1 cellular context compared by ENCODE assay signal in the genomic region with DNA sequence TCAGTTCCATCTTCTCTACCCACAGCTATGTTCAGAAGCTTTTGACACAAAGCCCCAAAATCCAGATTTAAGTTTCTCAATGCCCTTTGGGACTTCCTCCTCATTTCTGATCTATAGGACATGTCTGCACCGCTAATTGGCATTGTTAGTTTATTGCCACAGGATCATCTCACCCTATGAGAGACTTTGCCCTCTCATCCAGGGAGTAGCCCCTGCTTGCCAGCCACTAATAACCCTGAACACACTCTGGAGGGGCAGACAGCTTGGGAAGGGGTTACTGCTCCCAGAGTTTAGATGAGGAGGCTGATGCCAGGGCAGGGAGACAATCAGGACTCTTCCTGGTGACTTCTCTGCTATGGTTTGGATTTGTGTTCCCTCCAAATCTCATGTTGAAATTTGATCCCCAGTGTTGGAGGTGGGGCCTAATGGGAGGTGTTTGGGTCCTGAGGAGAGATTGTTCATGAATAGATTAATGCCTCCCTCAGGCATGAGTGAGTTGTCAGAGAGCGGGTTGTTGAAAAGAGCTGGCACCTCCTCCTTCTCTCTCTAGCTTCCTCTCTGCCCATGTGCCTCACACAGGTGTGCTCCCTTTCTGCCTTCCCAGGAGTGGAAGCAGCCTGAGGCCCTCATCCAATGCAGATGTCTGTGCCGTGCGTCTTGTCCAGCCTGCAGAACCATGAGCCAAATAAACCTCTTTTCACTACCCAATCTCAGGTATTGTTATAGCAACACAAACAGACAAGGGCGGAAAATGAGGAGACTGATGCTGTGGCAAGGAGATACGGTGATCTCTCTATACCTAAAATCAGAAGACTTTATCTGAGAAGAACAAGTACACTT.
A peak's percentile ranks its signal among the peaks of the same experiment; 100 is the strongest.
TF ChIP-seq lines count a peak whose summit lies in the region.

No MANE protein-coding gene starts in this region.

TF ChIP-seq in HEK293, 187 proteins besides CTCF, POLR2A, EP300 and RAD21 (continued from another document):
- TF ChIP-seq, protein P1, sequence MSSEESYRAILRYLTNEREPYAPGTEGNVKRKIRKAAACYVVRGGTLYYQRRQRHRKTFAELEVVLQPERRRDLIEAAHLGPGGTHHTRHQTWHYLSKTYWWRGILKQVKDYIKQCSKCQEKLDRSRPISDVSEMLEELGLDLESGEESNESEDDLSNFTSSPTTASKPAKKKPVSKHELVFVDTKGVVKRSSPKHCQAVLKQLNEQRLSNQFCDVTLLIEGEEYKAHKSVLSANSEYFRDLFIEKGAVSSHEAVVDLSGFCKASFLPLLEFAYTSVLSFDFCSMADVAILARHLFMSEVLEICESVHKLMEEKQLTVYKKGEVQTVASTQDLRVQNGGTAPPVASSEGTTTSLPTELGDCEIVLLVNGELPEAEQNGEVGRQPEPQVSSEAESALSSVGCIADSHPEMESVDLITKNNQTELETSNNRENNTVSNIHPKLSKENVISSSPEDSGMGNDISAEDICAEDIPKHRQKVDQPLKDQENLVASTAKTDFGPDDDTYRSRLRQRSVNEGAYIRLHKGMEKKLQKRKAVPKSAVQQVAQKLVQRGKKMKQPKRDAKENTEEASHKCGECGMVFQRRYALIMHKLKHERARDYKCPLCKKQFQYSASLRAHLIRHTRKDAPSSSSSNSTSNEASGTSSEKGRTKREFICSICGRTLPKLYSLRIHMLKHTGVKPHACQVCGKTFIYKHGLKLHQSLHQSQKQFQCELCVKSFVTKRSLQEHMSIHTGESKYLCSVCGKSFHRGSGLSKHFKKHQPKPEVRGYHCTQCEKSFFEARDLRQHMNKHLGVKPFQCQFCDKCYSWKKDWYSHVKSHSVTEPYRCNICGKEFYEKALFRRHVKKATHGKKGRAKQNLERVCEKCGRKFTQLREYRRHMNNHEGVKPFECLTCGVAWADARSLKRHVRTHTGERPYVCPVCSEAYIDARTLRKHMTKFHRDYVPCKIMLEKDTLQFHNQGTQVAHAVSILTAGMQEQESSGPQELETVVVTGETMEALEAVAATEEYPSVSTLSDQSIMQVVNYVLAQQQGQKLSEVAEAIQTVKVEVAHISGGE (tag by site-specific recombination; conservative IDR thresholded peaks at IDR 0.05; ENCODE audit: low read depth): no peak
- TF ChIP-seq ZNF600 (tag by site-specific recombination; IDR thresholded peaks at IDR 0.05) (no peak), ZNF175 (tag by site-specific recombination; IDR thresholded peaks at IDR 0.05) (no peak), TRIM28 (IDR thresholded peaks at IDR 0.05; ENCODE audit: borderline replicate concordance, low read length) (peak; percentile 57; the same call in 1 of the 2 replicates), ZNF335 (tag by site-specific recombination; conservative IDR thresholded peaks at IDR 0.05) (0 out of 2 replicates have a peak, but pooled peaks have one; percentile 15)
- TF ChIP-seq, protein P2, sequence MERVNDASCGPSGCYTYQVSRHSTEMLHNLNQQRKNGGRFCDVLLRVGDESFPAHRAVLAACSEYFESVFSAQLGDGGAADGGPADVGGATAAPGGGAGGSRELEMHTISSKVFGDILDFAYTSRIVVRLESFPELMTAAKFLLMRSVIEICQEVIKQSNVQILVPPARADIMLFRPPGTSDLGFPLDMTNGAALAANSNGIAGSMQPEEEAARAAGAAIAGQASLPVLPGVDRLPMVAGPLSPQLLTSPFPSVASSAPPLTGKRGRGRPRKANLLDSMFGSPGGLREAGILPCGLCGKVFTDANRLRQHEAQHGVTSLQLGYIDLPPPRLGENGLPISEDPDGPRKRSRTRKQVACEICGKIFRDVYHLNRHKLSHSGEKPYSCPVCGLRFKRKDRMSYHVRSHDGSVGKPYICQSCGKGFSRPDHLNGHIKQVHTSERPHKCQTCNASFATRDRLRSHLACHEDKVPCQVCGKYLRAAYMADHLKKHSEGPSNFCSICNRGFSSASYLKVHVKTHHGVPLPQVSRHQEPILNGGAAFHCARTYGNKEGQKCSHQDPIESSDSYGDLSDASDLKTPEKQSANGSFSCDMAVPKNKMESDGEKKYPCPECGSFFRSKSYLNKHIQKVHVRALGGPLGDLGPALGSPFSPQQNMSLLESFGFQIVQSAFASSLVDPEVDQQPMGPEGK (tag by site-specific recombination; IDR thresholded peaks at IDR 0.05): no peak
- TF ChIP-seq, protein P3, sequence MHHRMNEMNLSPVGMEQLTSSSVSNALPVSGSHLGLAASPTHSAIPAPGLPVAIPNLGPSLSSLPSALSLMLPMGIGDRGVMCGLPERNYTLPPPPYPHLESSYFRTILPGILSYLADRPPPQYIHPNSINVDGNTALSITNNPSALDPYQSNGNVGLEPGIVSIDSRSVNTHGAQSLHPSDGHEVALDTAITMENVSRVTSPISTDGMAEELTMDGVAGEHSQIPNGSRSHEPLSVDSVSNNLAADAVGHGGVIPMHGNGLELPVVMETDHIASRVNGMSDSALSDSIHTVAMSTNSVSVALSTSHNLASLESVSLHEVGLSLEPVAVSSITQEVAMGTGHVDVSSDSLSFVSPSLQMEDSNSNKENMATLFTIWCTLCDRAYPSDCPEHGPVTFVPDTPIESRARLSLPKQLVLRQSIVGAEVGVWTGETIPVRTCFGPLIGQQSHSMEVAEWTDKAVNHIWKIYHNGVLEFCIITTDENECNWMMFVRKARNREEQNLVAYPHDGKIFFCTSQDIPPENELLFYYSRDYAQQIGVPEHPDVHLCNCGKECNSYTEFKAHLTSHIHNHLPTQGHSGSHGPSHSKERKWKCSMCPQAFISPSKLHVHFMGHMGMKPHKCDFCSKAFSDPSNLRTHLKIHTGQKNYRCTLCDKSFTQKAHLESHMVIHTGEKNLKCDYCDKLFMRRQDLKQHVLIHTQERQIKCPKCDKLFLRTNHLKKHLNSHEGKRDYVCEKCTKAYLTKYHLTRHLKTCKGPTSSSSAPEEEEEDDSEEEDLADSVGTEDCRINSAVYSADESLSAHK (tag by site-specific recombination; IDR thresholded peaks at IDR 0.05): no peak
- TF ChIP-seq, protein P4, sequence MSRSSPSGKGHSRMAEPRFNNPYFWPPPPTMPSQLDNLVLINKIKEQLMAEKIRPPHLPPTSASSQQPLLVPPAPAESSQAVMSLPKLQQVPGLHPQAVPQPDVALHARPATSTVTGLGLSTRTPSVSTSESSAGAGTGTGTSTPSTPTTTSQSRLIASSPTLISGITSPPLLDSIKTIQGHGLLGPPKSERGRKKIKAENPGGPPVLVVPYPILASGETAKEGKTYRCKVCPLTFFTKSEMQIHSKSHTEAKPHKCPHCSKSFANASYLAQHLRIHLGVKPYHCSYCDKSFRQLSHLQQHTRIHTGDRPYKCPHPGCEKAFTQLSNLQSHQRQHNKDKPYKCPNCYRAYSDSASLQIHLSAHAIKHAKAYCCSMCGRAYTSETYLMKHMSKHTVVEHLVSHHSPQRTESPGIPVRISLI (tag by site-specific recombination; IDR thresholded peaks at IDR 0.05): no peak
TF ChIP-seq in HEK293: peak in this region for 3.
